In the genomic region with DNA sequence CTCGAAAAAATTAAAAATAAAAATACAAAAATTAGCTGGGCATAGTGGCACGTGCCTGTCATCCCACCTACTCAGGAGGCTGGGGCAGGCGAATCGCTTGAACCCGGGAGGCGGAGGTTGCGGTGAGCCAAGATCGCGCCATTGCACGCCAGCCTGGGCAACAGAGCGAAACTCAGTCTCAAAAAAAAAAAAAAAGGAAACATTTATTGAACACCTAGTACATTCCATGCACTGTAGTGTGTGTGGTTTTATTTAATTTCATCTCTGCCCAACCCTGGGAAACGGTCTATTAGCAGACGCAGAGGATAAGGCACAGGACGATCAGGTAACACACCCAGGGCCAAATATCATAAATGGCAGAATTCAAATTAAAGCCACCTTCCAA, we compare ENCODE assay signal across 18 cellular contexts. TPM values are rescaled to one million over a fixed set of nuclear protein-coding genes. Genes with fewer than 3 reads are reported as not detected.
DNase-seq lines count a peak whose midpoint lies in the region; TF ChIP-seq lines count a peak whose summit lies in the region.
"Had no signal": no experiment of that assay in that cellular context is flagged by ENCODE, and none has a peak within 500 bp of the region (broad histone marks: within the 10 kb centered on the region; RNA-seq: fewer than 3 reads in every experiment).

No MANE protein-coding gene starts in this region.

- H3K27me3 Mint-ChIP-seq in MCF 10A (ENCODE audit: insufficient read depth, unreplicated experiment) = no peaks in the 10 kb centered on the region
- peaks cover 6% of the 10 kb centered on the region for H3K27me3 Mint-ChIP-seq in brain
- H3K27me3 Mint-ChIP-seq in mesothelial cell of epicardium (ENCODE audit: low read depth) = no peaks in the 10 kb centered on the region
- H3K27me3 Mint-ChIP-seq: activated CD4-positive, alpha-beta T cell treated with anti-CD3 and anti-CD28 coated beads for 36 hours had no signal

- H3K27ac Mint-ChIP-seq in MCF 10A (ENCODE audit: low read depth, unreplicated experiment) = no peak overlapping the region
- H3K27ac Mint-ChIP-seq in brain = peak overlapping the region in 3 of 5 experiments; percentile 97 to 98 (median 98)
- H3K27ac Mint-ChIP-seq in mesothelial cell of epicardium = peak overlapping the region; percentile 93

- intact Hi-C loops in mammary epithelial cell (cut with micrococcal nuclease) = loop anchor here (2.0 kb wide), 1 partner anchor 37 kb away; no protein-coding TSS in a partner anchor
- intact Hi-C loops in MCF 10A (cut with micrococcal nuclease) = no loop called here
- intact Hi-C loops in transverse colon (cut with DNase I; ENCODE audit: low total_unique reads) = no loop called here

- BruUV-seq in mammary epithelial cell (replicated peaks; lab: Mats Ljungman, UMichigan) = no TSS peak
- no TSS peak for BruUV-seq in MCF 10A (replicated peaks; lab: Mats Ljungman, UMichigan)

- no peaks in the 10 kb centered on the region for H3K36me3 Mint-ChIP-seq in MCF 10A (ENCODE audit: insufficient read depth, unreplicated experiment)
- no peaks in the 10 kb centered on the region for H3K36me3 Mint-ChIP-seq in brain
- H3K36me3 Mint-ChIP-seq in mesothelial cell of epicardium = no peaks in the 10 kb centered on the region
- H3K36me3 Mint-ChIP-seq: CD4-positive, CD25-positive, alpha-beta regulatory T cell had no signal

- DNase-seq in mammary epithelial cell = no peak
- DNase-seq in MCF 10A (ENCODE audit: unreplicated experiment) = no peak
- no peak for DNase-seq in mesothelial cell of epicardium (ENCODE audit: low spot score in 2 of 2, unreplicated experiment in 2 of 2)
- DNase-seq in transverse colon = no peak
- no peak for DNase-seq in activated CD4-positive, CD25-positive, alpha-beta regulatory T cell treated with anti-CD3 and anti-CD28 coated beads, Interleukin-2, amount 50 U/mL, for 72 hours
- no peak for DNase-seq in activated effector memory CD4-positive, alpha-beta T cell treated with Interleukin-2 at 50 U/mL for 16 hours
- DNase-seq in SIG-M5 treated with dmso at 0.1 percent for 504 hours (lab: John Stamatoyannopoulos, UW; ENCODE audit: unreplicated experiment) = no peak
- DNase-seq: ACHN, body of pancreas, NCI-H510A, OCI-M1, T1000 had no signal

- H3K4me3 Mint-ChIP-seq in MCF 10A (ENCODE audit: unreplicated experiment) (no peak overlapping the region), brain (peak overlapping the region in 2 of 5 experiments; percentile 72), mesothelial cell of epicardium (no peak overlapping the region)
- H3K4me3 Mint-ChIP-seq: dendritic cell treated with granulocyte-macrophage colony-stimulating factor and Interleukin-4, amounts not matched to agents 40 ng/mL and 50 ng/mL, for 4 days had no signal

- no peaks in the 10 kb centered on the region for H3K36me3 ChIP-seq in mammary epithelial cell (ENCODE audit: insufficient read depth, low read length)
- H3K36me3 ChIP-seq in transverse colon = no peaks in the 10 kb centered on the region
- H3K36me3 ChIP-seq: SJCRH30 had no signal

- H3K4me3 ChIP-seq in mammary epithelial cell (replicated peaks in 1 of 3; ENCODE audit: insufficient read depth in 1 of 3, low read depth in 2 of 3, low read length in 3 of 3) (no peak overlapping the region), transverse colon (no peak overlapping the region)
- H3K4me3 ChIP-seq: body of pancreas had no signal

- CTCF ChIA-PET in mammary epithelial cell (lab: Charles Lee; ENCODE audit: low non-redundant PET) = no interaction called here
- CTCF ChIA-PET in MCF 10A (lab: Yijun Ruan, JAX) = interaction anchor here (0.7 kb wide), 1 partner anchor 16 kb away, joined by 3 read pairs; no protein-coding TSS in a partner anchor

- POLR2A ChIA-PET in MCF 10A (lab: Yijun Ruan, JAX) = interaction anchor here (1.2 kb wide), 1 partner anchor 39 kb away, joined by 5 read pairs; no protein-coding TSS in a partner anchor

- TF ChIP-seq POLR2A in transverse colon (IDR thresholded peaks at IDR 0.05) = no peak

- H3K9me3 Mint-ChIP-seq in MCF 10A (ENCODE audit: unreplicated experiment) = no peaks in the 10 kb centered on the region
- H3K9me3 Mint-ChIP-seq in brain = peaks cover 0 to 6% (median 0%) of the 10 kb centered on the region in 5 experiments
- no peaks in the 10 kb centered on the region for H3K9me3 Mint-ChIP-seq in mesothelial cell of epicardium
- H3K9me3 Mint-ChIP-seq: activated naive CD4-positive, alpha-beta T cell treated with anti-CD3 and anti-CD28 coated beads for 36 hours; CD4-positive, CD25-positive, alpha-beta regulatory T cell; dendritic cell treated with granulocyte-macrophage colony-stimulating factor and Interleukin-4, amounts not matched to agents 40 ng/mL and 50 ng/mL, for 4 days had no signal

- no peaks in the 10 kb centered on the region for H3K79me2 ChIP-seq in mammary epithelial cell (ENCODE audit: insufficient read depth, low read length)

- peak overlapping the region; percentile 71 for H3K4me2 ChIP-seq in mammary epithelial cell (ENCODE audit: insufficient read depth, low read depth, low read length)

- 78% methylated on average over 5 of the region's 14 CpGs for WGBS in mammary epithelial cell (ENCODE audit: low coverage, missing lambda C conversion rate)
- WGBS in transverse colon (ENCODE audit: low coverage in 1 of 2), 2 donors = 78 to 81% methylated on average over 14 of the region's 14 CpGs

- in situ Hi-C loops in mammary epithelial cell (cut with MboI; ENCODE audit: low sequenced_read_pairs in 2 of 2) = no loop called here
- in situ Hi-C loops in transverse colon (cut with MboI; ENCODE audit: low pct_ligation_motif_present in 1 of 4, low pct_unique_long_range_greater_than_20kb in 1 of 4, low sequenced_read_pairs in 3 of 4) = no loop called here

- H3K4me1 Mint-ChIP-seq in MCF 10A (ENCODE audit: insufficient read depth, unreplicated experiment) (peaks cover 14% of the 10 kb centered on the region), brain (peaks cover 22% of the 10 kb centered on the region), mesothelial cell of epicardium (peaks cover 30% of the 10 kb centered on the region)

- dilution Hi-C loops in mammary epithelial cell (cut with HindIII; ENCODE audit: low sequenced_read_pairs) = no loop called here

- H3K27me3 ChIP-seq in mammary epithelial cell (ENCODE audit: insufficient read depth, low read length) = no peaks in the 10 kb centered on the region
- no peaks in the 10 kb centered on the region for H3K27me3 ChIP-seq in transverse colon
- H3K27me3 ChIP-seq: body of pancreas, SJCRH30 had no signal

- H4K20me1 ChIP-seq in mammary epithelial cell (ENCODE audit: insufficient read depth, low read length) = no peaks in the 10 kb centered on the region

- H3K9ac ChIP-seq in mammary epithelial cell (ENCODE audit: insufficient read depth, low read length) = no peak overlapping the region

- peak overlapping the region; percentile 95 for H2AFZ ChIP-seq in mammary epithelial cell (ENCODE audit: low read depth, low read length)

- H3K9me3 ChIP-seq in mammary epithelial cell (replicated peaks; ENCODE audit: insufficient read depth, low read length) (no peaks in the 10 kb centered on the region), transverse colon (no peaks in the 10 kb centered on the region)
- H3K9me3 ChIP-seq: body of pancreas, SJCRH30 had no signal

- no peak for TF ChIP-seq EP300 in transverse colon (IDR thresholded peaks at IDR 0.05; ENCODE audit: low read depth)

- TF ChIP-seq CTCF in mammary epithelial cell (conservative IDR thresholded peaks at IDR 0.05 in 1 of 2, IDR thresholded peaks at IDR 0.05 in 1 of 2; ENCODE audit: extremely low read depth in 1 of 2, insufficient read depth in 1 of 2, low read depth in 1 of 2, low read length in 2 of 2) (no peak), MCF 10A (IDR thresholded peaks at IDR 0.05; ENCODE audit: unreplicated experiment) (no peak), brain (conservative IDR thresholded peaks at IDR 0.05) (no peak), mesothelial cell of epicardium (IDR thresholded peaks at IDR 0.05; ENCODE audit: unreplicated experiment) (no peak), transverse colon (IDR thresholded peaks at IDR 0.05) (no peak)

- H3K4me1 ChIP-seq in mammary epithelial cell (ENCODE audit: insufficient read depth, low read length) = peaks cover 26% of the 10 kb centered on the region
- peaks cover 4 to 19% (median 13%) of the 10 kb centered on the region in 4 donors for H3K4me1 ChIP-seq in transverse colon
- H3K4me1 ChIP-seq: body of pancreas, SJCRH30 had no signal

- H3K27ac ChIP-seq in mammary epithelial cell (ENCODE audit: insufficient read depth, low read depth, low read length) (no peak overlapping the region), transverse colon (peak overlapping the region; percentile 65 to 80 (median 74))
- H3K27ac ChIP-seq: body of pancreas, SJCRH30 had no signal

RNA-seq across cellular contexts. Expression of a gene that starts 35.8 kb away (rescaled TPM):
- 10 to 100 TPM; 63.5 to 78.2 TPM for total RNA-seq in mammary epithelial cell
- 29.7 TPM for polyA plus RNA-seq in mammary epithelial cell
- 40.3 TPM for polyA minus RNA-seq in mammary epithelial cell
- total RNA-seq in MCF 10A (2022) = 100 and 139 TPM in 2 replicates
- 118 TPM for polyA plus RNA-seq in brain (ENCODE audit: insufficient read depth, low read depth, low replicate concordance)
- 241 to 262 TPM (median 246 TPM) in 3 replicates for total RNA-seq in mesothelial cell of epicardium
- total RNA-seq in transverse colon = 100 to 1,000 TPM in 1 of 4 donors, 10 to 100 TPM in 3; 16.8 to 135 (median 64.8) TPM
